27 cellular contexts compared by ENCODE assay signal in genomic region chr7:144785491-144785890, GRCh38.
"Had no signal": no experiment of that assay in that cellular context is flagged by ENCODE, and none has a peak within 500 bp of the region (broad histone marks: within the 10 kb centered on the region; RNA-seq: fewer than 3 reads in every experiment).

No MANE protein-coding gene starts in this region.

- FAIRE-seq: bronchial epithelial cell, colon, TTC549 had no signal

- ATAC-seq: activated CD4-positive, alpha-beta T cell treated with anti-CD3 and anti-CD28 coated beads for 36 hours; activated CD4-positive, CD25-positive, alpha-beta regulatory T cell treated with anti-CD3 and anti-CD28 coated beads, Interleukin-2, amount 50 U/mL, for 24 hours; activated naive CD4-positive, alpha-beta T cell treated with anti-CD3 and anti-CD28 coated beads, Interleukin-2, amount 50 U/mL, for 72 hours; activated naive CD8-positive, alpha-beta T cell treated with anti-CD3 and anti-CD28 coated beads, Interleukin-2, amount 50 U/mL, for 24 hours; activated T-cell treated with anti-CD3 and anti-CD28 coated beads, Interleukin-2, amount 50 U/mL, for 4 hours; Panc1 had no signal

- DNase-seq: activated CD4-positive, alpha-beta T cell treated with anti-CD3 and anti-CD28 coated beads for 36 hours; activated CD4-positive, alpha-beta T cell treated with anti-CD3 and anti-CD28 coated beads, Interleukin-2, amount 10 ng/mL, durations not matched to agents 7 days and 5 days; activated CD4-positive, alpha-beta T cell treated with anti-CD3 and anti-CD28 coated beads, Interleukin-2, amount 50 U/mL, for 48 hours; activated CD8-positive, alpha-beta memory T cell treated with anti-CD3 and anti-CD28 coated beads, Interleukin-2, amount 50 U/mL, for 4 hours; activated gamma-delta T cell treated with Interleukin-2 at 50 U/mL for 16 hours; activated naive CD4-positive, alpha-beta T cell treated with anti-CD3 and anti-CD28 coated beads for 36 hours; activated naive CD8-positive, alpha-beta T cell treated with anti-CD3 and anti-CD28 coated beads, Interleukin-2, amount 50 U/mL, for 24 hours; activated T-cell treated with anti-CD3 and anti-CD28 coated beads for 4 hours; activated T-cell treated with anti-CD3 and anti-CD28 coated beads, Interleukin-2, amount 50 U/mL, for 4 hours; anterior cingulate cortex; Karpas-422; KBM-7; NCI-H1048; NCI-H1105 treated with DMSO at 0.1 percent for 48 hours; NCI-H1436; NCI-H1694 treated with DMSO at 0.1 percent for 48 hours; NCI-H2029; NCI-H345; NCI-H526; NCI-H774; SHP77 had no signal
